Comparison of ENCODE assay signal across 27 cellular contexts in the genomic region with DNA sequence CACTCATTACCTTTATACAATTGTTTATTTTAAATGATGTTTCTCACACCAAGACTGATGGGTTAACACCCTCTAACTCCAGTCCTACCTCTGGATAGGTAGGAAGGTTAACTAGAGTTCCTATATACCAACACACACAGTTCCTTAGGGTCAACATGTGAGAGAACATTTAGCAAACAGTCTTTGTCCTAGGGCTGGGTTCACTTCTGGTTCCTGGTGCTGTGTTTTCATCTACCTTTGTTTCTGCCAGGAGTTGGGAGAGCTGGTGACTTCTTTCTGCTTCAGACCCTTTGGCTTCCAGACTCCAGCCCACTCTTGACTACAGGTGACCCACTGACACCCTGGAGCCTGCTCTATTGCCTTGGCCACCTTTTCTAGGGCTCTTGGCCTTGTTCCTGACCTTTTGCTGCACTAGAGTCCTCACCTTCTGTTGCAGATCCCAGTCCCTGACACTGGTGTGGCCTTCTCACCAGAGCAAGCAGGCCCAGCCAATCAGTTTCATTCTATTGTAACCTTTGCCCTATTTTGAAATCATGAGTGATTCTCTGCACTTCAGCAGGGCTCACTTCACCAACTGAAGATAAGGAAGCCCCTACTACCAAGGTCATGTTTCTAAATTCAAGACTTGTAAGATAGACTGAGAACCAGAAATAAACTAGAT. TPM values are rescaled to one million over a fixed set of nuclear protein-coding genes. Genes with fewer than 3 reads are reported as not detected.
A peak's percentile ranks its signal among the peaks of the same experiment; 100 is the strongest.
DNase-seq lines count a peak whose midpoint lies in the region; ATAC-seq and TF ChIP-seq lines count a peak whose summit lies in the region.
"Had no signal": no experiment of that assay in that cellular context is flagged by ENCODE, and none has a peak within 500 bp of the region (broad histone marks: within the 10 kb centered on the region; RNA-seq: fewer than 3 reads in every experiment).

No MANE protein-coding gene starts in this region.

- ATAC-seq in mucosa of descending colon: peak; percentile 85
- no peak for ATAC-seq in GM18909 (IDR thresholded peaks at IDR 0.05; ENCODE audit: poor library complexity, unreplicated experiment)
- ATAC-seq in psoas muscle: no peak
- ATAC-seq: gastrocnemius medialis; sciatic nerve; SK-N-SH treated with all-trans-retinoic acid at 6 μM for 48 hours; stimulated activated effector memory CD8-positive, alpha-beta T cell treated with anti-CD3 and anti-CD28 coated beads, Interleukin-12 subunit alpha, Interleukin-12 subunit beta, amount 100 ng/mL, for 72 hours had no signal

- H4K5ac ChIP-seq in H9 (ENCODE audit: insufficient read length, low read depth, low read length): no peak overlapping the region

- H3K9me3 ChIP-seq in H9 (ENCODE audit: control insufficient read depth, low read depth, low read length) (no peaks in the 10 kb centered on the region), left ventricle myocardium inferior (replicated peaks) (no peaks in the 10 kb centered on the region), mucosa of descending colon (no peaks in the 10 kb centered on the region), psoas muscle (no peaks in the 10 kb centered on the region)
- H3K9me3 ChIP-seq: gastrocnemius medialis had no signal

- no peak for TF ChIP-seq CTCF in H9 (conservative IDR thresholded peaks at IDR 0.05)
- no peak for TF ChIP-seq CTCF in left ventricle myocardium inferior (IDR thresholded peaks at IDR 0.05; ENCODE audit: borderline replicate concordance)
- TF ChIP-seq CTCF in mucosa of descending colon (IDR thresholded peaks at IDR 0.05): no peak
- no peak for TF ChIP-seq CTCF in psoas muscle (IDR thresholded peaks at IDR 0.05)
- TF ChIP-seq CTCF in RWPE1 (conservative IDR thresholded peaks at IDR 0.05; ENCODE audit: low read depth): no peak

- no peak overlapping the region for H2BK12ac ChIP-seq in H9 (ENCODE audit: insufficient read length, low read depth, low read length)

- H3K27me3 Mint-ChIP-seq in H9 (ENCODE audit: low read depth): no peaks in the 10 kb centered on the region; the same call in 1 of the 2 replicates
- H3K27me3 Mint-ChIP-seq: activated naive CD8-positive, alpha-beta T cell treated with anti-CD3 and anti-CD28 coated beads, Interleukin-2, amount 10 ng/mL, durations not matched to agents 7 days and 5 days; central memory CD8-positive, alpha-beta T cell had no signal

- no peaks in the 10 kb centered on the region for H3K9me3 Mint-ChIP-seq in H9
- H3K9me3 Mint-ChIP-seq: central memory CD8-positive, alpha-beta T cell; immature natural killer cell; nephron; stimulated activated effector memory CD8-positive, alpha-beta T cell treated with anti-CD3 and anti-CD28 coated beads, Interleukin-12 subunit alpha, Interleukin-12 subunit beta, amount 100 ng/mL, for 72 hours had no signal

- no peak overlapping the region for H2BK120ac ChIP-seq in H9 (ENCODE audit: low read depth, low read length, poor library complexity, severe bottlenecking)

- H3K4me1 Mint-ChIP-seq in H9: no peaks in the 10 kb centered on the region
- H3K4me1 Mint-ChIP-seq: activated naive CD8-positive, alpha-beta T cell treated with anti-CD3 and anti-CD28 coated beads, Interleukin-2, amount 10 ng/mL, durations not matched to agents 7 days and 5 days; central memory CD8-positive, alpha-beta T cell; immature natural killer cell; nephron; stimulated activated effector memory CD8-positive, alpha-beta T cell treated with anti-CD3 and anti-CD28 coated beads, Interleukin-12 subunit alpha, Interleukin-12 subunit beta, amount 100 ng/mL, for 72 hours had no signal

- no peak overlapping the region for H3K4ac ChIP-seq in H9 (ENCODE audit: low read depth, low read length)

- no peak overlapping the region for H2AK5ac ChIP-seq in H9 (ENCODE audit: insufficient read length, low read length)

- H3K14ac ChIP-seq in H9 (ENCODE audit: insufficient read depth, low read length): peak overlapping the region; percentile 27; the same call in 1 of the 2 replicates

- no peaks in the 10 kb centered on the region for H4K20me1 ChIP-seq in H9 (ENCODE audit: control insufficient read depth, insufficient read depth, insufficient read length)

- H2BK20ac ChIP-seq in H9 (ENCODE audit: low read depth, low read length, poor library complexity, severe bottlenecking): no peak overlapping the region

- H3K27ac Mint-ChIP-seq in H9: peak overlapping the region in 2 of 3 experiments; percentile 42 to 85; a peak in 2 of 7 replicates
- H3K27ac Mint-ChIP-seq: activated naive CD8-positive, alpha-beta T cell treated with anti-CD3 and anti-CD28 coated beads, Interleukin-2, amount 10 ng/mL, durations not matched to agents 7 days and 5 days; immature natural killer cell; nephron; stimulated activated effector memory CD8-positive, alpha-beta T cell treated with anti-CD3 and anti-CD28 coated beads, Interleukin-12 subunit alpha, Interleukin-12 subunit beta, amount 100 ng/mL, for 72 hours had no signal

- H3K27me3 ChIP-seq in H9 (ENCODE audit: insufficient read depth, low read length) (no peaks in the 10 kb centered on the region), left ventricle myocardium inferior (ENCODE audit: low read depth) (no peaks in the 10 kb centered on the region), psoas muscle (ENCODE audit: insufficient read depth in 3 of 3, low read length in 2 of 3) (no peaks in the 10 kb centered on the region)
- H3K27me3 ChIP-seq: dorsolateral prefrontal cortex, gastrocnemius medialis had no signal

- H3K18ac ChIP-seq in H9 (ENCODE audit: insufficient read length, low read depth, low read length): no peak overlapping the region

- H3K56ac ChIP-seq in H9 (ENCODE audit: insufficient read length, low read depth, low read length): no peak overlapping the region

- H3K23me2 ChIP-seq in H9 (ENCODE audit: insufficient read length, low read depth, low read length, poor library complexity, severe bottlenecking): no peaks in the 10 kb centered on the region

- intact Hi-C loops in left ventricle myocardium inferior (cut with micrococcal nuclease) (no loop called here), mucosa of descending colon (cut with DNase I, micrococcal nuclease) (no loop called here), psoas muscle (cut with DNase I) (no loop called here)

- H3K79me2 ChIP-seq in H9 (ENCODE audit: insufficient read depth, low read length): no peaks in the 10 kb centered on the region

- no peak overlapping the region for H3K23ac ChIP-seq in H9 (ENCODE audit: insufficient read length, low read depth, low read length)

- H3K4me3 ChIP-seq in left ventricle myocardium inferior (no peak overlapping the region), mucosa of descending colon (no peak overlapping the region), psoas muscle (no peak overlapping the region)
- H3K4me3 ChIP-seq: dorsolateral prefrontal cortex, gastrocnemius medialis had no signal

- H3K4me2 ChIP-seq in H9 (ENCODE audit: insufficient read depth, insufficient read length, low read length): no peak overlapping the region

- no peaks in the 10 kb centered on the region for H3K79me1 ChIP-seq in H9 (ENCODE audit: insufficient read depth, low read depth, low read length, poor library complexity, severe bottlenecking)

- no peak overlapping the region for H3K27ac ChIP-seq in H9 (ENCODE audit: insufficient read length, low read depth, low read length)
- peak overlapping the region; percentile 64 for H3K27ac ChIP-seq in left ventricle myocardium inferior (replicated peaks)
- no peak overlapping the region for H3K27ac ChIP-seq in psoas muscle
- no peak overlapping the region for H3K27ac ChIP-seq in RWPE1
- H3K27ac ChIP-seq: gastrocnemius medialis, HL-60 had no signal

- no peak overlapping the region for H2AFZ ChIP-seq in H9 (ENCODE audit: low read length)

- CTCF ChIA-PET in RWPE1 (lab: Yijun Ruan, JAX): interaction anchor here (0.6 kb wide), 1 partner anchor 69 kb away, joined by 6 read pairs; no protein-coding TSS in a partner anchor

- H3K4me1 ChIP-seq in H9 (ENCODE audit: insufficient read depth, low read length): no peaks in the 10 kb centered on the region
- H3K4me1 ChIP-seq in left ventricle myocardium inferior: peaks cover 16% of the 10 kb centered on the region
- no peaks in the 10 kb centered on the region for H3K4me1 ChIP-seq in mucosa of descending colon (ENCODE audit: low read depth)
- no peaks in the 10 kb centered on the region for H3K4me1 ChIP-seq in psoas muscle
- H3K4me1 ChIP-seq: gastrocnemius medialis had no signal

- no peak for DNase-seq in H9
- peak; percentile 26 for DNase-seq in OCI-M1 (lab: John Stamatoyannopoulos, UW)
- no peak for DNase-seq in left ventricle myocardium inferior
- DNase-seq in mucosa of descending colon: no peak
- no peak for DNase-seq in psoas muscle
- no peak for DNase-seq in RWPE1 (ENCODE audit: low spot score)
- no peak for DNase-seq in NCI-H446 treated with DMSO at 0.1 percent for 48 hours (lab: John Stamatoyannopoulos, UW)
- DNase-seq: activated CD4-positive, alpha-beta T cell treated with anti-CD3 and anti-CD28 coated beads for 4 hours; activated CD8-positive, alpha-beta memory T cell treated with anti-CD3 and anti-CD28 coated beads for 24 hours; activated effector memory CD4-positive, alpha-beta T cell treated with Interleukin-2 at 50 U/mL for 16 hours; activated naive CD8-positive, alpha-beta T cell treated with anti-CD3 and anti-CD28 coated beads, Interleukin-2, amount 10 ng/mL, durations not matched to agents 7 days and 5 days; C1 segment of cervical spinal cord; dorsolateral prefrontal cortex; gastrocnemius medialis; hypothalamus; immature natural killer cell; NCI-H1105; NCI-H187 treated with DMSO at 0.1 percent for 48 hours; stimulated activated CD4-positive, alpha-beta T cell treated with anti-CD3 and anti-CD28 coated beads, Interleukin-4, amount 100 ng/mL, for 24 hours; substantia nigra had no signal

- no peak overlapping the region for H2BK15ac ChIP-seq in H9 (ENCODE audit: low read depth, low read length)

- no peaks in the 10 kb centered on the region for H3K36me3 Mint-ChIP-seq in H9 (ENCODE audit: insufficient read depth in 1 of 3, low read depth in 3 of 3)
- H3K36me3 Mint-ChIP-seq: stimulated activated effector memory CD8-positive, alpha-beta T cell treated with anti-CD3 and anti-CD28 coated beads, Interleukin-12 subunit alpha, Interleukin-12 subunit beta, amount 100 ng/mL, for 72 hours had no signal

- H3K9ac ChIP-seq in H9 (ENCODE audit: extremely low read depth, insufficient read length, low read length): no peak overlapping the region

- no peak overlapping the region for H4K91ac ChIP-seq in H9 (ENCODE audit: insufficient read length, low read depth, low read length)

- no peak overlapping the region for H3T11ph ChIP-seq in H9 (ENCODE audit: low read length)

- no peak overlapping the region for H3K4me3 Mint-ChIP-seq in H9
- H3K4me3 Mint-ChIP-seq: activated naive CD8-positive, alpha-beta T cell treated with anti-CD3 and anti-CD28 coated beads, Interleukin-2, amount 10 ng/mL, durations not matched to agents 7 days and 5 days; central memory CD8-positive, alpha-beta T cell; immature natural killer cell; nephron; stimulated activated effector memory CD8-positive, alpha-beta T cell treated with anti-CD3 and anti-CD28 coated beads, Interleukin-12 subunit alpha, Interleukin-12 subunit beta, amount 100 ng/mL, for 72 hours had no signal

- H2BK5ac ChIP-seq in H9 (ENCODE audit: insufficient read length, low read length): no peak overlapping the region

- H3K36me3 ChIP-seq in left ventricle myocardium inferior (no peaks in the 10 kb centered on the region), mucosa of descending colon (ENCODE audit: low read depth) (no peaks in the 10 kb centered on the region), psoas muscle (ENCODE audit: insufficient read depth in 1 of 2, low read depth in 1 of 2) (no peaks in the 10 kb centered on the region)
- H3K36me3 ChIP-seq: gastrocnemius medialis had no signal

- no peak overlapping the region for H4K8ac ChIP-seq in H9 (replicated peaks; ENCODE audit: insufficient read length, low read depth, low read length)

- POLR2A ChIA-PET in RWPE1 (lab: Yijun Ruan, JAX; ENCODE audit: low non-redundant PET): no interaction called here

RNA-seq across cellular contexts. Expression of a gene that starts 50.0 kb away (rescaled TPM):
- total RNA-seq in H9 (2021) (23.6 and 24.7 TPM in 2 replicates), left ventricle myocardium inferior (39.3 TPM), mucosa of descending colon (10 to 100 TPM; 40.8 to 66.3 (median 49.0) TPM), psoas muscle (10 to 100 TPM; 22.0 to 31.9 (median 29.4) TPM)
- 10 to 100 TPM in 1 of 3 donors, 1 to 10 TPM in 2; 4.5 to 15.3 (median 4.8) TPM for polyA plus RNA-seq in psoas muscle

RNA-seq across cellular contexts. Expression of a gene that starts 59.2 kb away (rescaled TPM):
- total RNA-seq in H9 (2021) (88.3 and 89.5 TPM in 2 replicates), left ventricle myocardium inferior (79.5 TPM), mucosa of descending colon (100 to 1,000 TPM in 1 of 3 donors, 10 to 100 TPM in 2; 38.4 to 102 (median 43.5) TPM), psoas muscle (100 to 1,000 TPM; 109 to 160 (median 137) TPM)
- polyA plus RNA-seq in psoas muscle: 100 to 1,000 TPM in 1 of 3 donors, 10 to 100 TPM in 2; 95.6 to 243 (median 99.1) TPM
